8 cellular contexts compared by ENCODE assay signal in the genomic region with DNA sequence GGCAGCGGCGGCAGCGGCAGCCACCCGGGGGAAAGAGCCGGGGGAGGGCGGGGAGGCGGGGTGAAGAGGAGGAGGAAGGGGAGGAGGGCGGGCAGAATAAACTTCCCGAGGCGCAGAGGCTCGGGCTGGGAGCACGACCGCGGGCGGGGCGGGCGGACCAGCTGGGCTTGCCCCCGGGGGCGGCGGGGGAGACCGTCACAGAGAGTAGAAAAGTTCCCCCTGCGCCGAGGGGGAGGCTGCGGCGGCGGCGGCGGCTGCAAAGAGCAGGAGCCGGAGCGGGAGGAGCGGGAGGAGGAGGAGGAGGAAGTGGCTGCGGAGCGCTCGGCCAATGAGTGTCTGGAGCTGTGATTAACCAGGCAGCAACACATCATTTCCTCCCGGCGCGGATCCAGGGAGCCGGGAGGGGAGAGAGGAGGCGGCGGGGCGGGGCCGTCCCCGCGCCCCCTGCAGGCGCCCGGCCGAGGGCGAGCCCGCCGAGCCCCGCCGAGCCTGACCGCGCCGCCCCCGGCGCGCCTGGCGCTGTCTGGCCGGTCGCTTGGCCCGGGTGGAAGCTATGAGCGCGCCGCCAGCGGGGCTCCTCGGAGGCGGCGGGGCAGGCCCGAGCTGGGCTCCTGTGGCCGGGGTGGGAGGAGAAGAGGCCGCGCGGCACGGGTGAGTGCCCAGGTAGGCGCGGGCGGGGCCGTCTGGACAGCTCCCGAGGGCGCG. TPM values are rescaled to one million over a fixed set of nuclear protein-coding genes. Genes with fewer than 3 reads are reported as not detected.
DNase-seq lines count a peak whose midpoint lies in the region; ATAC-seq and TF ChIP-seq lines count a peak whose summit lies in the region.

A gene (minus strand): TSS at position 265 of the 705 bp plus-strand sequence. CDS start 76,837 bp downstream, outside the sequence.

- no peaks in the 10 kb centered on the region for H3K27me3 Mint-ChIP-seq in nephron (ENCODE audit: low read depth)

- TF ChIP-seq CTCF in LNCAP (IDR thresholded peaks at IDR 0.05): peak; percentile 42; the same call in 1 of the 2 replicates
- TF ChIP-seq CTCF in nephron (IDR thresholded peaks at IDR 0.05; ENCODE audit: unreplicated experiment in 3 of 3): no peak

- H3K27ac Mint-ChIP-seq in nephron: peak within 1 kb of the TSS; percentile 99 to 100 (median 100)

- H3K4me3 Mint-ChIP-seq in nephron: peak within 1 kb of the TSS; percentile 98 to 100 (median 100)

- peaks cover 37% of the 10 kb centered on the region for H3K4me1 Mint-ChIP-seq in nephron

- no peaks in the 10 kb centered on the region for H3K36me3 Mint-ChIP-seq in nephron (ENCODE audit: low read depth)

- DNase-seq in EH (ENCODE audit: low read depth) (peak; percentile 99), H4 (ENCODE audit: low spot score) (peak; percentile 96), SIG-M5 (lab: John Stamatoyannopoulos, UW) (peak; percentile 63), activated gamma-delta T cell (lab: John Stamatoyannopoulos, UW) (peak; percentile 76), fibroblast of the conjunctiva (ENCODE audit: low read depth) (peak; percentile 95)
- peak; percentile 84 for DNase-seq in stimulated activated naive CD8-positive, alpha-beta T cell treated with anti-CD3 and anti-CD28 coated beads, Interleukin-15, Interleukin-2, amounts not matched to agents 100 U/mL and 50 U/mL, for 24 hours

- H3K9me3 Mint-ChIP-seq in nephron: no peaks in the 10 kb centered on the region

- peak; percentile 91 for ATAC-seq in stimulated activated naive CD8-positive, alpha-beta T cell treated with anti-CD3 and anti-CD28 coated beads, Interleukin-15, Interleukin-2, amounts not matched to agents 100 U/mL and 50 U/mL, for 24 hours

RNA-seq across cellular contexts. Expression of the gene that starts here (rescaled TPM):
- 19.2 and 20.2 TPM in 2 replicates for total RNA-seq in H4 (2014; rRNA removed; shearing (Covaris generic))

Comparison
In these comparisons a context has a peak if more than half of its experiments do, and no peak if none do; other contexts are left out.
1. Peak in every context shown above with its lines: DNase-seq and ATAC-seq.